ENCODE assay signal across 1 cellular context in the genomic region with DNA sequence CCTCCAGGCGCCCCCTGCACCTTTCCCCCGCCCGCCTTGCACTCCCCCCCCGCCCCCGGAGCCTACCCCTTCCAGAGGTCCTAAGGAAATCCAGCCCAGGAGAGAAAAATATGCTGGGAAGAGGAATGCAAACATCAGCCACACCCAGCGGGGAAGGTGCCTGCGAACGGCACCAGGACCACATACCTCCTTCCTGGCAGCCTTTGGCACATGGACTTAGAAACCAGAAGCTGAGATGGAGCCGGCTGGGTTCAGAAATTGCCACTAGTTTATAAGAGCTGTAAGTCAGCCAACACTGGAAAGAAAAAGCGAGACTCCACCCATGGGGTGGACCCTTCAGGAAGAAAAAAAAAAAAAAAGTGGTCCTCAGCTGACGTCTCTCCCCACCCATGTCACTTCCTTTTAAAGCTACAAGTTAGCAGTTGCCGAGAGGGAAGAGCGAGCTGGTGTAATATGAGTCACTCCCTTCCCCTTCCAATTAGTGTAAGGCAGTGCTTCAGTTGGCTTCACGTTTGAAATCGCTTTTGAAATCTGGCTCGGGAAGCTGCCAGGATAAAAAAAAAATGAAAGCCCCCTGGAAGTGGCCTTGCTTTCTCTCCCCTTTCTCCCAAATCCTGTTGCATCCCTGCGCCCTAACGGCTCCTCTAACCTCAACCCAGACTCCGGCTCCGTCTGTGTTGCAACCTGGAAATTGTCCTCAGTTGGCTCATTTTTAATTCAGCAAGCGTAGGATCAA.
TF ChIP-seq lines count a peak whose summit lies in the region.

A gene with protein sequence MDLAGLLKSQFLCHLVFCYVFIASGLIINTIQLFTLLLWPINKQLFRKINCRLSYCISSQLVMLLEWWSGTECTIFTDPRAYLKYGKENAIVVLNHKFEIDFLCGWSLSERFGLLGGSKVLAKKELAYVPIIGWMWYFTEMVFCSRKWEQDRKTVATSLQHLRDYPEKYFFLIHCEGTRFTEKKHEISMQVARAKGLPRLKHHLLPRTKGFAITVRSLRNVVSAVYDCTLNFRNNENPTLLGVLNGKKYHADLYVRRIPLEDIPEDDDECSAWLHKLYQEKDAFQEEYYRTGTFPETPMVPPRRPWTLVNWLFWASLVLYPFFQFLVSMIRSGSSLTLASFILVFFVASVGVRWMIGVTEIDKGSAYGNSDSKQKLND (minus strand): TSS at position 310 of the 736 bp plus-strand sequence. CDS start 41,848 bp downstream, outside the sequence.

TF ChIP-seq in HepG2, 621 proteins besides CTCF, POLR2A, EP300 and RAD21 (continued from another document):
- TF ChIP-seq FOSL2 (CRISPR knock-in tag; IDR thresholded peaks at IDR 0.05): 0 out of 2 replicates have a peak, but pooled peaks have one; percentile 16
- TF ChIP-seq, protein P1, sequence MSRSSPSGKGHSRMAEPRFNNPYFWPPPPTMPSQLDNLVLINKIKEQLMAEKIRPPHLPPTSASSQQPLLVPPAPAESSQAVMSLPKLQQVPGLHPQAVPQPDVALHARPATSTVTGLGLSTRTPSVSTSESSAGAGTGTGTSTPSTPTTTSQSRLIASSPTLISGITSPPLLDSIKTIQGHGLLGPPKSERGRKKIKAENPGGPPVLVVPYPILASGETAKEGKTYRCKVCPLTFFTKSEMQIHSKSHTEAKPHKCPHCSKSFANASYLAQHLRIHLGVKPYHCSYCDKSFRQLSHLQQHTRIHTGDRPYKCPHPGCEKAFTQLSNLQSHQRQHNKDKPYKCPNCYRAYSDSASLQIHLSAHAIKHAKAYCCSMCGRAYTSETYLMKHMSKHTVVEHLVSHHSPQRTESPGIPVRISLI (CRISPR knock-in tag; IDR thresholded peaks at IDR 0.05; ENCODE audit: borderline replicate concordance): 0 out of 2 replicates have a peak, but pooled peaks have one; percentile 30
- TF ChIP-seq, protein P2, sequence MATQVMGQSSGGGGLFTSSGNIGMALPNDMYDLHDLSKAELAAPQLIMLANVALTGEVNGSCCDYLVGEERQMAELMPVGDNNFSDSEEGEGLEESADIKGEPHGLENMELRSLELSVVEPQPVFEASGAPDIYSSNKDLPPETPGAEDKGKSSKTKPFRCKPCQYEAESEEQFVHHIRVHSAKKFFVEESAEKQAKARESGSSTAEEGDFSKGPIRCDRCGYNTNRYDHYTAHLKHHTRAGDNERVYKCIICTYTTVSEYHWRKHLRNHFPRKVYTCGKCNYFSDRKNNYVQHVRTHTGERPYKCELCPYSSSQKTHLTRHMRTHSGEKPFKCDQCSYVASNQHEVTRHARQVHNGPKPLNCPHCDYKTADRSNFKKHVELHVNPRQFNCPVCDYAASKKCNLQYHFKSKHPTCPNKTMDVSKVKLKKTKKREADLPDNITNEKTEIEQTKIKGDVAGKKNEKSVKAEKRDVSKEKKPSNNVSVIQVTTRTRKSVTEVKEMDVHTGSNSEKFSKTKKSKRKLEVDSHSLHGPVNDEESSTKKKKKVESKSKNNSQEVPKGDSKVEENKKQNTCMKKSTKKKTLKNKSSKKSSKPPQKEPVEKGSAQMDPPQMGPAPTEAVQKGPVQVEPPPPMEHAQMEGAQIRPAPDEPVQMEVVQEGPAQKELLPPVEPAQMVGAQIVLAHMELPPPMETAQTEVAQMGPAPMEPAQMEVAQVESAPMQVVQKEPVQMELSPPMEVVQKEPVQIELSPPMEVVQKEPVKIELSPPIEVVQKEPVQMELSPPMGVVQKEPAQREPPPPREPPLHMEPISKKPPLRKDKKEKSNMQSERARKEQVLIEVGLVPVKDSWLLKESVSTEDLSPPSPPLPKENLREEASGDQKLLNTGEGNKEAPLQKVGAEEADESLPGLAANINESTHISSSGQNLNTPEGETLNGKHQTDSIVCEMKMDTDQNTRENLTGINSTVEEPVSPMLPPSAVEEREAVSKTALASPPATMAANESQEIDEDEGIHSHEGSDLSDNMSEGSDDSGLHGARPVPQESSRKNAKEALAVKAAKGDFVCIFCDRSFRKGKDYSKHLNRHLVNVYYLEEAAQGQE (IDR thresholded peaks at IDR 0.05; ENCODE audit: borderline replicate concordance in 1 of 2, low read depth in 1 of 2, low read length in 2 of 2): no peak
- no peak for TF ChIP-seq GABPA (IDR thresholded peaks at IDR 0.05; ENCODE audit: low read depth, low read length)
- peak; percentile 64 for TF ChIP-seq GABPA (CRISPR knock-in tag; IDR thresholded peaks at IDR 0.05; ENCODE audit: low read depth)
